Comparison of ENCODE assay signal across 2 cellular contexts in the genomic region with DNA sequence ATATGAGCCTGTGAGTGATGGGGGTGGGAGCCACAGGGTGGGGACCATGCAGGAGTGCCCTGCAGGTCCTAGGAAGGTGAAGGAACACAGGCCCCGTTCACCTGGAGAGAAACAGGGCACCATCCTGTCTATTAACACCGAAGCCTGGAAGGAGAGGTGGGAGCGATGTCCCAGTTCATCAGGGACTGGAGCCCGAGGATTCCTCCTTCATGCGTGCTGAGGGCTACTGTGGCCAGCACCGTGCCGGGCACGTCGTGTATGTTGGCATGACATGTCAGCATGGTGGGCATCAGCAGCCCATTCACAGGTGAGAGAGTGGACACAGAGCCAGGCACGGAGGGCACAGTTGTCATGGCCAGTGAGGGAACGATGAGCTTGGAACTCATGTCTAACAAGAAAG.
TF ChIP-seq lines count a peak whose summit lies in the region.

No MANE protein-coding gene starts in this region.

TF ChIP-seq in WTC11, 78 proteins besides CTCF, POLR2A, EP300 and RAD21:
- no peak for TF ChIP-seq NFE2L1 (CRISPR knock-in tag; IDR thresholded peaks at IDR 0.05)
- TF ChIP-seq ZNF263 (CRISPR knock-in tag; IDR thresholded peaks at IDR 0.05; ENCODE audit: low read depth), result no peak
- TF ChIP-seq, protein P1, sequence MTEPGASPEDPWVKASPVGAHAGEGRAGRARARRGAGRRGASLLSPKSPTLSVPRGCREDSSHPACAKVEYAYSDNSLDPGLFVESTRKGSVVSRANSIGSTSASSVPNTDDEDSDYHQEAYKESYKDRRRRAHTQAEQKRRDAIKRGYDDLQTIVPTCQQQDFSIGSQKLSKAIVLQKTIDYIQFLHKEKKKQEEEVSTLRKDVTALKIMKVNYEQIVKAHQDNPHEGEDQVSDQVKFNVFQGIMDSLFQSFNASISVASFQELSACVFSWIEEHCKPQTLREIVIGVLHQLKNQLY (CRISPR knock-in tag; IDR thresholded peaks at IDR 0.05), result no peak
- TF ChIP-seq KAT7 (CRISPR knock-in tag; IDR thresholded peaks at IDR 0.05; ENCODE audit: borderline replicate concordance), result no peak
- no peak for TF ChIP-seq JUN (CRISPR knock-in tag; IDR thresholded peaks at IDR 0.05)
TF ChIP-seq in WTC11: peak in this region for 0.

TF ChIP-seq in SK-N-SH treated with all-trans-retinoic acid at 6 μM for 48 hours, 23 proteins besides CTCF, POLR2A, EP300 and RAD21:
- TF ChIP-seq ZFP3 (CRISPR knock-in tag; IDR thresholded peaks at IDR 0.05), result no peak
- TF ChIP-seq, protein P2, sequence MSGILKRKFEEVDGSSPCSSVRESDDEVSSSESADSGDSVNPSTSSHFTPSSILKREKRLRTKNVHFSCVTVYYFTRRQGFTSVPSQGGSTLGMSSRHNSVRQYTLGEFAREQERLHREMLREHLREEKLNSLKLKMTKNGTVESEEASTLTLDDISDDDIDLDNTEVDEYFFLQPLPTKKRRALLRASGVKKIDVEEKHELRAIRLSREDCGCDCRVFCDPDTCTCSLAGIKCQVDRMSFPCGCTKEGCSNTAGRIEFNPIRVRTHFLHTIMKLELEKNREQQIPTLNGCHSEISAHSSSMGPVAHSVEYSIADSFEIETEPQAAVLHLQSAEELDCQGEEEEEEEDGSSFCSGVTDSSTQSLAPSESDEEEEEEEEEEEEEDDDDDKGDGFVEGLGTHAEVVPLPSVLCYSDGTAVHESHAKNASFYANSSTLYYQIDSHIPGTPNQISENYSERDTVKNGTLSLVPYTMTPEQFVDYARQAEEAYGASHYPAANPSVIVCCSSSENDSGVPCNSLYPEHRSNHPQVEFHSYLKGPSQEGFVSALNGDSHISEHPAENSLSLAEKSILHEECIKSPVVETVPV (CRISPR knock-in tag; IDR thresholded peaks at IDR 0.05), result no peak
- no peak for TF ChIP-seq ISL1 (CRISPR knock-in tag; IDR thresholded peaks at IDR 0.05)
- TF ChIP-seq, protein P3, sequence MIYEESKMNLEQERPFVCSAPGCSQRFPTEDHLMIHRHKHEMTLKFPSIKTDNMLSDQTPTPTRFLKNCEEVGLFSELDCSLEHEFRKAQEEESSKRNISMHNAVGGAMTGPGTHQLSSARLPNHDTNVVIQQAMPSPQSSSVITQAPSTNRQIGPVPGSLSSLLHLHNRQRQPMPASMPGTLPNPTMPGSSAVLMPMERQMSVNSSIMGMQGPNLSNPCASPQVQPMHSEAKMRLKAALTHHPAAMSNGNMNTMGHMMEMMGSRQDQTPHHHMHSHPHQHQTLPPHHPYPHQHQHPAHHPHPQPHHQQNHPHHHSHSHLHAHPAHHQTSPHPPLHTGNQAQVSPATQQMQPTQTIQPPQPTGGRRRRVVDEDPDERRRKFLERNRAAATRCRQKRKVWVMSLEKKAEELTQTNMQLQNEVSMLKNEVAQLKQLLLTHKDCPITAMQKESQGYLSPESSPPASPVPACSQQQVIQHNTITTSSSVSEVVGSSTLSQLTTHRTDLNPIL (CRISPR knock-in tag; IDR thresholded peaks at IDR 0.05; ENCODE audit: low read depth), result no peak
- TF ChIP-seq PPARA (CRISPR knock-in tag; IDR thresholded peaks at IDR 0.05; ENCODE audit: borderline replicate concordance), result no peak
- TF ChIP-seq ESRRG (CRISPR knock-in tag; IDR thresholded peaks at IDR 0.05), result no peak
- no peak for TF ChIP-seq ZFP30 (CRISPR knock-in tag; IDR thresholded peaks at IDR 0.05)
- no peak for TF ChIP-seq TOX (CRISPR knock-in tag; IDR thresholded peaks at IDR 0.05; ENCODE audit: borderline replicate concordance)
- TF ChIP-seq, protein P4, sequence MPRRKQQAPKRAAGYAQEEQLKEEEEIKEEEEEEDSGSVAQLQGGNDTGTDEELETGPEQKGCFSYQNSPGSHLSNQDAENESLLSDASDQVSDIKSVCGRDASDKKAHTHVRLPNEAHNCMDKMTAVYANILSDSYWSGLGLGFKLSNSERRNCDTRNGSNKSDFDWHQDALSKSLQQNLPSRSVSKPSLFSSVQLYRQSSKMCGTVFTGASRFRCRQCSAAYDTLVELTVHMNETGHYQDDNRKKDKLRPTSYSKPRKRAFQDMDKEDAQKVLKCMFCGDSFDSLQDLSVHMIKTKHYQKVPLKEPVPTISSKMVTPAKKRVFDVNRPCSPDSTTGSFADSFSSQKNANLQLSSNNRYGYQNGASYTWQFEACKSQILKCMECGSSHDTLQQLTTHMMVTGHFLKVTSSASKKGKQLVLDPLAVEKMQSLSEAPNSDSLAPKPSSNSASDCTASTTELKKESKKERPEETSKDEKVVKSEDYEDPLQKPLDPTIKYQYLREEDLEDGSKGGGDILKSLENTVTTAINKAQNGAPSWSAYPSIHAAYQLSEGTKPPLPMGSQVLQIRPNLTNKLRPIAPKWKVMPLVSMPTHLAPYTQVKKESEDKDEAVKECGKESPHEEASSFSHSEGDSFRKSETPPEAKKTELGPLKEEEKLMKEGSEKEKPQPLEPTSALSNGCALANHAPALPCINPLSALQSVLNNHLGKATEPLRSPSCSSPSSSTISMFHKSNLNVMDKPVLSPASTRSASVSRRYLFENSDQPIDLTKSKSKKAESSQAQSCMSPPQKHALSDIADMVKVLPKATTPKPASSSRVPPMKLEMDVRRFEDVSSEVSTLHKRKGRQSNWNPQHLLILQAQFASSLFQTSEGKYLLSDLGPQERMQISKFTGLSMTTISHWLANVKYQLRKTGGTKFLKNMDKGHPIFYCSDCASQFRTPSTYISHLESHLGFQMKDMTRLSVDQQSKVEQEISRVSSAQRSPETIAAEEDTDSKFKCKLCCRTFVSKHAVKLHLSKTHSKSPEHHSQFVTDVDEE (CRISPR knock-in tag; IDR thresholded peaks at IDR 0.05), result no peak
- TF ChIP-seq RARB (CRISPR knock-in tag; IDR thresholded peaks at IDR 0.05), result no peak
- no peak for TF ChIP-seq CSDC2 (CRISPR knock-in tag; IDR thresholded peaks at IDR 0.05)
- no peak for TF ChIP-seq SNAI2 (CRISPR knock-in tag; IDR thresholded peaks at IDR 0.05)
- TF ChIP-seq, protein P5, sequence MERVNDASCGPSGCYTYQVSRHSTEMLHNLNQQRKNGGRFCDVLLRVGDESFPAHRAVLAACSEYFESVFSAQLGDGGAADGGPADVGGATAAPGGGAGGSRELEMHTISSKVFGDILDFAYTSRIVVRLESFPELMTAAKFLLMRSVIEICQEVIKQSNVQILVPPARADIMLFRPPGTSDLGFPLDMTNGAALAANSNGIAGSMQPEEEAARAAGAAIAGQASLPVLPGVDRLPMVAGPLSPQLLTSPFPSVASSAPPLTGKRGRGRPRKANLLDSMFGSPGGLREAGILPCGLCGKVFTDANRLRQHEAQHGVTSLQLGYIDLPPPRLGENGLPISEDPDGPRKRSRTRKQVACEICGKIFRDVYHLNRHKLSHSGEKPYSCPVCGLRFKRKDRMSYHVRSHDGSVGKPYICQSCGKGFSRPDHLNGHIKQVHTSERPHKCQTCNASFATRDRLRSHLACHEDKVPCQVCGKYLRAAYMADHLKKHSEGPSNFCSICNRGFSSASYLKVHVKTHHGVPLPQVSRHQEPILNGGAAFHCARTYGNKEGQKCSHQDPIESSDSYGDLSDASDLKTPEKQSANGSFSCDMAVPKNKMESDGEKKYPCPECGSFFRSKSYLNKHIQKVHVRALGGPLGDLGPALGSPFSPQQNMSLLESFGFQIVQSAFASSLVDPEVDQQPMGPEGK (CRISPR knock-in tag; IDR thresholded peaks at IDR 0.05; ENCODE audit: borderline replicate concordance), result no peak
- no peak for TF ChIP-seq BACH2 (CRISPR knock-in tag; IDR thresholded peaks at IDR 0.05; ENCODE audit: borderline replicate concordance)
- no peak for TF ChIP-seq ZNF70 (CRISPR knock-in tag; IDR thresholded peaks at IDR 0.05)
